Comparison of ENCODE assay signal across 11 cellular contexts in the genomic region with DNA sequence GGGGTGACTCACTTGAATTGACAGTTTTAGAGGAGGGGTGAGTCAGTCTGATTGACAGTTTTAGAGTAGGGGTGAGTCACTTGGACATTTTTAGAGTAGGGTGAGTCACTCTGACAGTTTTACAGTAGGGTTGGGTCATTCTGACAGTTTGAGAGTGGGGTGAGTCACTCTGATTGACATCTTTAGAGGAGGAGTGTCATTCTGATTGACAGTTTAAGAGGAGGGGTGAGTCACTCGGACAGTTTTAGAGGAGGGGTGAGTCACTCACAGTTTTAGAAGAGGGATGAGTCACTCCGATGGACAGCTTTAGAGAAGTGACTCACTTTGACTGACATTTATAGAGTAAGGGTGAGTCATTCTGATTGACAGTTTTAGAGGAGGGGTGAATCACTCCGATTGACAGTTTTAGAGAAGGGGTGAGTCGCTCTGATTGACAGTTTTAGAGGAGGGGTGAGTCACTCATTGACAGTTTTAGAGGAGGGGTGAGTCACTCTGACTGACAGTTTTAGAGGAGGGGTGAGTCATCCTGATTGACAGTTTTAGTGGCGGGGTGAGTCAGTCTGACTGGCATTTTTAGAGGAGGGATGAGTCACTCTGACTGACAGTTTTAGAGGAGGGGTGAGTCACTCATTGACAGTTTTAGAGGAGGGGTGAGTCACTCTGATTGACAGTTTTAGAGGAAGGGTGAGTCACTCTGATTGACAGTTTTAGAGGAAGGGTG.
A peak's percentile ranks its signal among the peaks of the same experiment; 100 is the strongest.
DNase-seq lines count a peak whose midpoint lies in the region; ATAC-seq and TF ChIP-seq lines count a peak whose summit lies in the region.
"Had no signal": no experiment of that assay in that cellular context is flagged by ENCODE, and none has a peak within 500 bp of the region (broad histone marks: within the 10 kb centered on the region; RNA-seq: fewer than 3 reads in every experiment).

No MANE protein-coding gene starts in this region.

- no peaks in the 10 kb centered on the region for H3K27me3 ChIP-seq in mesenchymal stem cell (ENCODE audit: control insufficient read depth in 1 of 2, insufficient read depth in 1 of 2, low read length in 2 of 2)

- POLR2A ChIA-PET in activated CD4-positive, alpha-beta memory T cell treated with anti-CD3 and anti-CD28 coated beads for 36 hours (lab: Charles Lee): no interaction called here

- ATAC-seq in omental fat pad (ENCODE audit: low FRiP score): no peak

- intact Hi-C loops in activated CD4-positive, alpha-beta memory T cell treated with anti-CD3 and anti-CD28 coated beads for 36 hours (cut with micrococcal nuclease): no loop called here
- intact Hi-C loops in posterior vena cava (cut with DNase I): loop anchor here in 1 of 2 donors (5.0 kb wide), 1 partner anchor 1315 kb away; no protein-coding TSS in a partner anchor

- no peak overlapping the region for H2BK120ac ChIP-seq in mesenchymal stem cell (ENCODE audit: low read depth, low read length)

- 80% methylated on average over 5 of the region's 5 CpGs for WGBS in mesenchymal stem cell

- no peaks in the 10 kb centered on the region for H3K4me1 Mint-ChIP-seq in HFFc6 (ENCODE audit: low read depth)
- peaks cover 7% of the 10 kb centered on the region for H3K4me1 Mint-ChIP-seq in activated CD4-positive, alpha-beta memory T cell treated with anti-CD3 and anti-CD28 coated beads for 36 hours (ENCODE audit: low read depth)
- H3K4me1 Mint-ChIP-seq: nephron had no signal

- H3K4me2 ChIP-seq in mesenchymal stem cell (ENCODE audit: low read length, poor library complexity, severe bottlenecking): no peak overlapping the region

- CTCF ChIA-PET in activated CD4-positive, alpha-beta memory T cell treated with anti-CD3 and anti-CD28 coated beads for 36 hours (lab: Charles Lee): no interaction called here

- no peak overlapping the region for H3K9ac ChIP-seq in mesenchymal stem cell (ENCODE audit: low read length)

- H3K4me1 ChIP-seq in mesenchymal stem cell (ENCODE audit: control insufficient read depth, insufficient read depth, low read depth, low read length): no peaks in the 10 kb centered on the region

- no peak overlapping the region for H3K27ac ChIP-seq in mesenchymal stem cell (ENCODE audit: low read length, poor library complexity, severe bottlenecking)

- H3K14ac ChIP-seq in mesenchymal stem cell (ENCODE audit: low read length in 2 of 2): no peak overlapping the region

- H2AK5ac ChIP-seq in mesenchymal stem cell (ENCODE audit: low read length, severe bottlenecking): no peak overlapping the region

- peak overlapping the region; percentile 40; the same call in 1 of the 2 replicates for H3K27ac Mint-ChIP-seq in HFFc6
- peak overlapping the region; percentile 91 for H3K27ac Mint-ChIP-seq in activated CD4-positive, alpha-beta memory T cell treated with anti-CD3 and anti-CD28 coated beads for 36 hours
- H3K27ac Mint-ChIP-seq: nephron had no signal

- H3K36me3 Mint-ChIP-seq in HFFc6 (ENCODE audit: low read depth): peaks cover 29% of the 10 kb centered on the region
- peaks cover 14% of the 10 kb centered on the region for H3K36me3 Mint-ChIP-seq in activated CD4-positive, alpha-beta memory T cell treated with anti-CD3 and anti-CD28 coated beads for 36 hours

- H3K23ac ChIP-seq in mesenchymal stem cell (ENCODE audit: low read length in 2 of 2): no peak overlapping the region

- no peak overlapping the region for H2AFZ ChIP-seq in mesenchymal stem cell (ENCODE audit: low read depth, low read length)

- H2BK5ac ChIP-seq in mesenchymal stem cell (ENCODE audit: low read depth, low read length, poor library complexity, severe bottlenecking): no peak overlapping the region

- H4K91ac ChIP-seq in mesenchymal stem cell (ENCODE audit: low read length): no peak overlapping the region

- no peaks in the 10 kb centered on the region for H3K36me3 ChIP-seq in mesenchymal stem cell (ENCODE audit: control insufficient read depth in 1 of 2, insufficient read depth in 2 of 2, low read depth in 1 of 2, low read length in 2 of 2)

- H3K4me3 Mint-ChIP-seq in HFFc6: no peak overlapping the region
- H3K4me3 Mint-ChIP-seq in activated CD4-positive, alpha-beta memory T cell treated with anti-CD3 and anti-CD28 coated beads for 36 hours: peak overlapping the region; percentile 23
- H3K4me3 Mint-ChIP-seq: nephron had no signal

- H3K4ac ChIP-seq in mesenchymal stem cell (ENCODE audit: low read depth in 1 of 2, low read length in 2 of 2): no peak overlapping the region

- DNase-seq in Caki2 (ENCODE audit: low read depth) (peak; percentile 45), HFFc6 (peak; percentile 3), mesenchymal stem cell (peak; percentile 3), posterior vena cava (ENCODE audit: low spot score) (no peak), NCI-H2107 treated with DMSO at 0.1 percent for 48 hours (lab: John Stamatoyannopoulos, UW; ENCODE audit: unreplicated experiment) (no peak), omental fat pad (ENCODE audit: low spot score) (no peak)
- DNase-seq in activated CD4-positive, alpha-beta memory T cell treated with anti-CD3 and anti-CD28 coated beads for 36 hours: peak; percentile 22
- no peak for DNase-seq in central memory CD4-positive, alpha-beta T cell
- DNase-seq: NCI-H2227 treated with DMSO at 0.1 percent for 48 hours; stimulated activated CD4-positive, alpha-beta T cell treated with anti-CD3 and anti-CD28 coated beads, Interleukin-2, amount 100 ng/mL, for 24 hours had no signal

- peak overlapping the region in 1 of 2 experiments; percentile 33 for H3K4me3 ChIP-seq in mesenchymal stem cell (ENCODE audit: insufficient read depth in 1 of 2, low read depth in 1 of 2, low read length in 2 of 2)

- no peak for TF ChIP-seq CTCF in HFFc6 (IDR thresholded peaks at IDR 0.05)
- TF ChIP-seq CTCF in omental fat pad (IDR thresholded peaks at IDR 0.05): no peak

- peaks cover 88% of the 10 kb centered on the region for H3K9me3 Mint-ChIP-seq in HFFc6
- peaks cover 34% of the 10 kb centered on the region for H3K9me3 Mint-ChIP-seq in activated CD4-positive, alpha-beta memory T cell treated with anti-CD3 and anti-CD28 coated beads for 36 hours

- no peak overlapping the region for H2BK15ac ChIP-seq in mesenchymal stem cell (ENCODE audit: low read depth, poor library complexity, severe bottlenecking)

- no peak overlapping the region for H3K18ac ChIP-seq in mesenchymal stem cell (ENCODE audit: low read depth in 1 of 2, low read length in 2 of 2)

- H3K9me3 ChIP-seq in mesenchymal stem cell (ENCODE audit: control insufficient read depth, low read length): peaks cover 37% of the 10 kb centered on the region

- no peak overlapping the region for H2BK12ac ChIP-seq in mesenchymal stem cell (ENCODE audit: low read length in 2 of 2)

- no peaks in the 10 kb centered on the region for H3K79me1 ChIP-seq in mesenchymal stem cell (replicated peaks; ENCODE audit: low read length, poor library complexity, severe bottlenecking)

- no peak overlapping the region for H4K8ac ChIP-seq in mesenchymal stem cell (ENCODE audit: low read length)

- H3K27me3 Mint-ChIP-seq in HFFc6 (ENCODE audit: insufficient read depth): peaks cover 8% of the 10 kb centered on the region
- H3K27me3 Mint-ChIP-seq in activated CD4-positive, alpha-beta memory T cell treated with anti-CD3 and anti-CD28 coated beads for 36 hours: peaks cover 3% of the 10 kb centered on the region

- in situ Hi-C loops in Caki2 (cut with HindIII; ENCODE audit: low pct_unique_long_range_greater_than_20kb, low sequenced_read_pairs): no loop called here

Comparison
In these comparisons a context has a peak if more than half of its experiments do, and no peak if none do; other contexts are left out.
1. DNase-seq: peak in Caki2 (single experiment), HFFc6 (single experiment), activated CD4-positive, alpha-beta memory T cell treated with anti-CD3 and anti-CD28 coated beads for 36 hours (single experiment) and mesenchymal stem cell (single experiment); none in central memory CD4-positive, alpha-beta T cell (single experiment), posterior vena cava (single experiment), NCI-H2107 treated with DMSO at 0.1 percent for 48 hours (single experiment) and omental fat pad (single experiment).